In genomic region chr19:18900700-18901502, GRCh38 we compare ENCODE assay signal across 26 cellular contexts. TPM values are rescaled to one million over a fixed set of nuclear protein-coding genes. Genes with fewer than 3 reads are reported as not detected.
A peak's percentile ranks its signal among the peaks of the same experiment; 100 is the strongest.
DNase-seq lines count a peak whose midpoint lies in the region; ATAC-seq and TF ChIP-seq lines count a peak whose summit lies in the region.
"Had no signal": no experiment of that assay in that cellular context is flagged by ENCODE, and none has a peak within 500 bp of the region (broad histone marks: within the 10 kb centered on the region; RNA-seq: fewer than 3 reads in every experiment).

No MANE protein-coding gene starts in this region.

- no peak for ATAC-seq in HG03342 (IDR thresholded peaks at IDR 0.05; ENCODE audit: unreplicated experiment)
- ATAC-seq in GM21360 (IDR thresholded peaks at IDR 0.05; ENCODE audit: unreplicated experiment), result no peak
- ATAC-seq: A549; CD8-positive, alpha-beta T cell had no signal

- H2AFZ ChIP-seq in osteoblast (ENCODE audit: low read length) (no peak overlapping the region), hepatocyte (no peak overlapping the region)
- H2AFZ ChIP-seq: PC-9 had no signal

- H3K79me2 ChIP-seq in osteoblast (ENCODE audit: insufficient read depth, low read length) (no peaks in the 10 kb centered on the region), hepatocyte (no peaks in the 10 kb centered on the region)

- H4K20me1 ChIP-seq in osteoblast (ENCODE audit: insufficient read depth, low read length), result peaks cover 7% of the 10 kb centered on the region
- H4K20me1 ChIP-seq in hepatocyte (ENCODE audit: insufficient read depth, poor library complexity, severe bottlenecking), result no peaks in the 10 kb centered on the region

- peak; percentile 22 for TF ChIP-seq POLR2A in GM19193 (IDR thresholded peaks at IDR 0.05; ENCODE audit: extremely low read depth, insufficient read depth, insufficient read length)

- H3K9me2 ChIP-seq in hepatocyte (replicated peaks; ENCODE audit: insufficient read depth), result no peaks in the 10 kb centered on the region

- H3K36me3 ChIP-seq in BE2C (no peaks in the 10 kb centered on the region), osteoblast (ENCODE audit: insufficient read depth, low read length) (peaks cover 16% of the 10 kb centered on the region), hepatocyte (replicated peaks; ENCODE audit: insufficient read depth, low read depth) (no peaks in the 10 kb centered on the region)

- peak; percentile 5 for DNase-seq in BE2C
- DNase-seq in SW480 (ENCODE audit: low spot score), result peak; percentile 33
- peak; percentile 90 for DNase-seq in osteoblast (ENCODE audit: insufficient read length, low spot score, missing footprints)
- no peak for DNase-seq in hepatocyte (ENCODE audit: low spot score)
- DNase-seq: AML-193; Caco-2; CD8-positive, alpha-beta T cell; DMS 273 treated with DMSO at 0.1 percent for 48 hours; DMS79 treated with DMSO at 0.1 percent for 48 hours; KBM-7; NCI-H1048; NCI-H1417; NCI-H1694; NCI-H2029 treated with DMSO at 0.1 percent for 48 hours; NCI-H446 treated with DMSO at 0.1 percent for 48 hours; NCI-H526; NCI-H82; NK-92 treated with Interleukin-12 subunit alpha and Interleukin-12 subunit beta, amount 100 ng/mL, for 24 hours; Right ventricle myocardium superior had no signal

- H3K4me2 ChIP-seq in osteoblast (ENCODE audit: insufficient read depth, low read length) (no peak overlapping the region), hepatocyte (no peak overlapping the region)
- H3K4me2 ChIP-seq: A549, PC-9 had no signal

- H3K27ac ChIP-seq in osteoblast (ENCODE audit: low read depth, low read length) (no peak overlapping the region), hepatocyte (no peak overlapping the region)
- H3K27ac ChIP-seq: A549, C4-2B, PC-9, SJSA1 had no signal

- H3K4me3 ChIP-seq in BE2C (ENCODE audit: low read depth, low read length) (no peak overlapping the region), osteoblast (ENCODE audit: insufficient read depth, low read length) (no peak overlapping the region), hepatocyte (no peak overlapping the region)
- H3K4me3 ChIP-seq: A549, PC-9, SJSA1 had no signal

- H3K27me3 ChIP-seq in BE2C (no peaks in the 10 kb centered on the region), osteoblast (ENCODE audit: insufficient read depth, low read length) (no peaks in the 10 kb centered on the region), hepatocyte (peaks cover 4% of the 10 kb centered on the region)
- H3K27me3 ChIP-seq: SJSA1 had no signal

- TF ChIP-seq CTCF in BE2C (IDR thresholded peaks at IDR 0.05; ENCODE audit: low read depth, low read length) (no peak), osteoblast (IDR thresholded peaks at IDR 0.05; ENCODE audit: extremely low read depth, low read depth, low read length) (no peak), hepatocyte (IDR thresholded peaks at IDR 0.05; ENCODE audit: poor library complexity) (no peak)

- H3K9me3 ChIP-seq in BE2C, result no peaks in the 10 kb centered on the region
- no peaks in the 10 kb centered on the region for H3K9me3 ChIP-seq in osteoblast (ENCODE audit: low read depth, low read length)
- H3K9me3 ChIP-seq in hepatocyte (ENCODE audit: low read depth), result no peaks in the 10 kb centered on the region
- H3K9me3 ChIP-seq: A549, Caco-2, SJSA1 had no signal

- 96% methylated on average over 17 of the region's 17 CpGs for WGBS in hepatocyte (ENCODE audit: low lambda C conversion rate, missing lambda C conversion rate)

- H3K4me1 ChIP-seq in BE2C, result peaks cover 7% of the 10 kb centered on the region
- H3K4me1 ChIP-seq in osteoblast (ENCODE audit: insufficient read depth, low read length), result no peaks in the 10 kb centered on the region
- peaks cover 6% of the 10 kb centered on the region for H3K4me1 ChIP-seq in hepatocyte (ENCODE audit: insufficient read depth)
- H3K4me1 ChIP-seq: SJSA1 had no signal

RNA-seq across cellular contexts. Expression of gene CERS1, which starts 4.9 kb away (rescaled TPM):
- 32.5 TPM for polyA plus RNA-seq in BE2C (2012; ENCODE audit: insufficient read depth, insufficient read length, low read depth)
- total RNA-seq in osteoblast (0.29 and 0.36 TPM in 2 replicates), hepatocyte (3.0 and 5.3 TPM in 2 replicates)
- polyA plus RNA-seq in hepatocyte, result 4.9 and 5.7 TPM in 2 replicates
- total RNA-seq: CD8-positive, alpha-beta T cell; SJSA1 had no signal

RNA-seq across cellular contexts. Expression of gene COPE, which starts 18.3 kb away (rescaled TPM):
- polyA plus RNA-seq in BE2C (2012; ENCODE audit: insufficient read depth, insufficient read length, low read depth), result 283 TPM
- total RNA-seq in osteoblast (179 and 180 TPM in 2 replicates), hepatocyte (222 and 228 TPM in 2 replicates)
- 397 and 413 TPM in 2 replicates for polyA plus RNA-seq in hepatocyte

RNA-seq across cellular contexts. Expression of gene DDX49, which starts 18.6 kb away (rescaled TPM):
- polyA plus RNA-seq in BE2C (2012; ENCODE audit: insufficient read depth, insufficient read length, low read depth), result 366 TPM
- total RNA-seq in osteoblast (46.7 and 52.5 TPM in 2 replicates), hepatocyte (45.8 and 46.0 TPM in 2 replicates)
- 57.8 and 61.3 TPM in 2 replicates for polyA plus RNA-seq in hepatocyte

RNA-seq across cellular contexts. Expression of gene HOMER3, which starts 40.1 kb away (rescaled TPM):
- polyA plus RNA-seq in BE2C (2012; ENCODE audit: insufficient read depth, insufficient read length, low read depth), result 3.1 TPM
- total RNA-seq in osteoblast (98.4 and 107 TPM in 2 replicates), hepatocyte (28.9 and 44.0 TPM in 2 replicates)
- 41.4 and 53.4 TPM in 2 replicates for polyA plus RNA-seq in hepatocyte
